21 cellular contexts compared by ENCODE assay signal in genomic region chr6:129502261-129502660, GRCh38.
DNase-seq lines count a peak whose midpoint lies in the region; ATAC-seq and TF ChIP-seq lines count a peak whose summit lies in the region.
"Had no signal": no experiment of that assay in that cellular context is flagged by ENCODE, and none has a peak within 500 bp of the region (broad histone marks: within the 10 kb centered on the region; RNA-seq: fewer than 3 reads in every experiment).

No MANE protein-coding gene starts in this region.

- no peak overlapping the region for H2AK5ac ChIP-seq in mesenchymal stem cell (ENCODE audit: low read length, severe bottlenecking)

- H3K4ac ChIP-seq in mesenchymal stem cell (ENCODE audit: low read depth in 1 of 2, low read length in 2 of 2), result no peak overlapping the region

- H3F3A ChIP-seq in SK-N-SH (replicated peaks; ENCODE audit: insufficient read depth) (peaks cover 64% of the 10 kb centered on the region), smooth muscle cell (ENCODE audit: low read depth) (peaks cover 10% of the 10 kb centered on the region)

- H4K20me1 ChIP-seq in SK-N-SH (ENCODE audit: insufficient read depth) (no peaks in the 10 kb centered on the region), smooth muscle cell (ENCODE audit: low read depth) (no peaks in the 10 kb centered on the region)

- WGBS in SK-N-SH (ENCODE audit: low lambda C conversion rate), result 94% methylated on average over 3 of the region's 3 CpGs
- 100% methylated on average over 3 of the region's 3 CpGs for WGBS in mesenchymal stem cell
- 93% methylated on average over 3 of the region's 3 CpGs for WGBS in smooth muscle cell (ENCODE audit: low lambda C conversion rate)

- H2BK5ac ChIP-seq in mesenchymal stem cell (ENCODE audit: low read depth, low read length, poor library complexity, severe bottlenecking), result no peak overlapping the region

- no peak overlapping the region for H2BK120ac ChIP-seq in mesenchymal stem cell (ENCODE audit: low read depth, low read length)

- H3K27ac ChIP-seq in SK-N-SH (ENCODE audit: low read depth in 2 of 2, low read length in 1 of 2) (peak overlapping the region; percentile 77 to 99; a peak in 3 of 4 replicates), mesenchymal stem cell (ENCODE audit: low read length, poor library complexity, severe bottlenecking) (peak overlapping the region; percentile 99), smooth muscle cell (ENCODE audit: low read depth) (peak overlapping the region; percentile 95)
- H3K27ac ChIP-seq: 22Rv1 had no signal

- H4K91ac ChIP-seq in mesenchymal stem cell (ENCODE audit: low read length), result no peak overlapping the region

- H3K27ac Mint-ChIP-seq in brain, result peak overlapping the region in 4 of 5 experiments; percentile 13 to 96 (median 90)
- H3K27ac Mint-ChIP-seq: naive thymus-derived CD4-positive, alpha-beta T cell had no signal

- H3K4me3 ChIP-seq in SK-N-SH (ENCODE audit: low read depth in 2 of 2, low read length in 1 of 2) (no peak overlapping the region), mesenchymal stem cell (ENCODE audit: insufficient read depth in 1 of 2, low read depth in 1 of 2, low read length in 2 of 2) (no peak overlapping the region), smooth muscle cell (no peak overlapping the region)
- H3K4me3 ChIP-seq: cardiac muscle cell, skin epidermis had no signal

- H3K23ac ChIP-seq in mesenchymal stem cell (ENCODE audit: low read length in 2 of 2), result no peak overlapping the region

- peaks cover 2% of the 10 kb centered on the region for H3K79me1 ChIP-seq in mesenchymal stem cell (replicated peaks; ENCODE audit: low read length, poor library complexity, severe bottlenecking)

- H2AFZ ChIP-seq in SK-N-SH (ENCODE audit: low read depth) (no peak overlapping the region; the same call in 1 of the 2 replicates), mesenchymal stem cell (ENCODE audit: low read depth, low read length) (no peak overlapping the region), smooth muscle cell (ENCODE audit: low read depth) (no peak overlapping the region)

- no peaks in the 10 kb centered on the region for H3K9me2 ChIP-seq in SK-N-SH

- DNase-seq in SK-N-SH (no peak), mesenchymal stem cell (no peak), smooth muscle cell (lab: John Stamatoyannopoulos, UW; ENCODE audit: unreplicated experiment) (no peak), COR-L47 (lab: John Stamatoyannopoulos, UW) (no peak), dermis blood vessel endothelial cell (no peak), KG1 (lab: John Stamatoyannopoulos, UW) (no peak)
- DNase-seq: activated CD4-positive, alpha-beta T cell treated with anti-CD3 and anti-CD28 coated beads for 4 hours; activated CD8-positive, alpha-beta memory T cell treated with anti-CD3 and anti-CD28 coated beads, Interleukin-2, amount 10 ng/mL, durations not matched to agents 7 days and 5 days; Caco-2; dorsolateral prefrontal cortex; foreskin melanocyte; naive thymus-derived CD4-positive, alpha-beta T cell; NCI-H1694; NCI-H69; stimulated activated CD4-positive, alpha-beta T cell treated with anti-CD3 and anti-CD28 coated beads, Interleukin-2, amount 100 ng/mL, for 48 hours had no signal

- H3K4me1 ChIP-seq in SK-N-SH (ENCODE audit: control insufficient read depth in 1 of 2, insufficient read depth in 2 of 2, low read depth in 1 of 2, low read length in 1 of 2) (peaks cover 0 to 43% of the 10 kb centered on the region in 2 experiments), mesenchymal stem cell (ENCODE audit: control insufficient read depth, insufficient read depth, low read depth, low read length) (peaks cover 13% of the 10 kb centered on the region), smooth muscle cell (ENCODE audit: low read depth) (peaks cover 16% of the 10 kb centered on the region)

- H3K36me3 ChIP-seq in SK-N-SH (replicated peaks in 1 of 2; ENCODE audit: control insufficient read depth in 1 of 2, insufficient read depth in 2 of 2, low read length in 1 of 2) (peaks cover 0 to 4% of the 10 kb centered on the region in 2 experiments), mesenchymal stem cell (ENCODE audit: control insufficient read depth in 1 of 2, insufficient read depth in 2 of 2, low read depth in 1 of 2, low read length in 2 of 2) (peaks cover 1 to 19% of the 10 kb centered on the region in 2 experiments), smooth muscle cell (ENCODE audit: low read depth) (no peaks in the 10 kb centered on the region)

- H3K27me3 ChIP-seq in SK-N-SH (ENCODE audit: insufficient read depth) (no peaks in the 10 kb centered on the region), mesenchymal stem cell (ENCODE audit: control insufficient read depth in 1 of 2, insufficient read depth in 1 of 2, low read length in 2 of 2) (no peaks in the 10 kb centered on the region), smooth muscle cell (ENCODE audit: low read depth) (no peaks in the 10 kb centered on the region)
- H3K27me3 ChIP-seq: cardiac muscle cell, dorsolateral prefrontal cortex had no signal

- no peak for ATAC-seq in SK-N-SH treated with all-trans-retinoic acid at 6 μM for 48 hours
- ATAC-seq: activated CD8-positive, alpha-beta memory T cell treated with anti-CD3 and anti-CD28 coated beads, Interleukin-2, amount 10 ng/mL, durations not matched to agents 7 days and 5 days; naive thymus-derived CD4-positive, alpha-beta T cell; Right ventricle myocardium inferior had no signal

- peaks cover 1% of the 10 kb centered on the region for H3K36me3 Mint-ChIP-seq in brain
- H3K36me3 Mint-ChIP-seq: activated CD8-positive, alpha-beta memory T cell treated with anti-CD3 and anti-CD28 coated beads, Interleukin-2, amount 10 ng/mL, durations not matched to agents 7 days and 5 days; naive thymus-derived CD4-positive, alpha-beta T cell had no signal

- no peaks in the 10 kb centered on the region for H3K27me3 Mint-ChIP-seq in brain
- H3K27me3 Mint-ChIP-seq: activated CD8-positive, alpha-beta memory T cell treated with anti-CD3 and anti-CD28 coated beads, Interleukin-2, amount 10 ng/mL, durations not matched to agents 7 days and 5 days; naive thymus-derived CD4-positive, alpha-beta T cell had no signal

- no peak overlapping the region for H4K8ac ChIP-seq in mesenchymal stem cell (ENCODE audit: low read length)

- H3K4me1 Mint-ChIP-seq in brain, result peaks cover 52% of the 10 kb centered on the region

- no peak overlapping the region for H3K14ac ChIP-seq in mesenchymal stem cell (ENCODE audit: low read length in 2 of 2)

- peak overlapping the region; percentile 16; the same call in 1 of the 2 replicates for H3K9ac ChIP-seq in SK-N-SH
- peak overlapping the region; percentile 73 for H3K9ac ChIP-seq in mesenchymal stem cell (ENCODE audit: low read length)
- H3K9ac ChIP-seq in smooth muscle cell (ENCODE audit: low read depth), result no peak overlapping the region

- H3K18ac ChIP-seq in mesenchymal stem cell (ENCODE audit: low read depth in 1 of 2, low read length in 2 of 2), result no peak overlapping the region

- no peak overlapping the region for H2BK12ac ChIP-seq in mesenchymal stem cell (ENCODE audit: low read length in 2 of 2)

- TF ChIP-seq CTCF in SK-N-SH (IDR thresholded peaks at IDR 0.05) (no peak), brain (conservative IDR thresholded peaks at IDR 0.05) (no peak), smooth muscle cell (IDR thresholded peaks at IDR 0.05; ENCODE audit: borderline replicate concordance, insufficient read depth, poor library complexity, severe bottlenecking) (no peak)

- TF ChIP-seq EP300 in SK-N-SH (IDR thresholded peaks at IDR 0.05; ENCODE audit: borderline replicate concordance in 1 of 2, low read depth in 1 of 2, low read length in 1 of 2), result no peak

- H3K79me2 ChIP-seq in SK-N-SH (ENCODE audit: insufficient read depth) (no peaks in the 10 kb centered on the region), smooth muscle cell (ENCODE audit: low read depth) (no peaks in the 10 kb centered on the region)

- CTCF ChIA-PET in SK-N-SH (lab: Yijun Ruan, JAX), result interaction anchor here (0.6 to 1.3 kb wide), 2 partner anchors 9 to 342 kb away, joined by 3 to 5 read pairs; no protein-coding TSS in a partner anchor

- no peaks in the 10 kb centered on the region for H3K9me3 Mint-ChIP-seq in brain
- H3K9me3 Mint-ChIP-seq: naive thymus-derived CD4-positive, alpha-beta T cell had no signal

- no peak overlapping the region for H2BK15ac ChIP-seq in mesenchymal stem cell (ENCODE audit: low read depth, poor library complexity, severe bottlenecking)

- H3K9me3 ChIP-seq in SK-N-SH (no peaks in the 10 kb centered on the region), mesenchymal stem cell (ENCODE audit: control insufficient read depth, low read length) (no peaks in the 10 kb centered on the region), smooth muscle cell (replicated peaks; ENCODE audit: low read depth) (no peaks in the 10 kb centered on the region)
- H3K9me3 ChIP-seq: Caco-2 had no signal

- peak overlapping the region; percentile 76 for H3K4me2 ChIP-seq in SK-N-SH
- H3K4me2 ChIP-seq in mesenchymal stem cell (ENCODE audit: low read length, poor library complexity, severe bottlenecking), result no peak overlapping the region
- H3K4me2 ChIP-seq in smooth muscle cell, result no peak overlapping the region

- H3K4me3 Mint-ChIP-seq in brain, result no peak overlapping the region
- H3K4me3 Mint-ChIP-seq: activated CD8-positive, alpha-beta memory T cell treated with anti-CD3 and anti-CD28 coated beads, Interleukin-2, amount 10 ng/mL, durations not matched to agents 7 days and 5 days; naive thymus-derived CD4-positive, alpha-beta T cell had no signal

- POLR2A ChIA-PET in SK-N-SH (lab: Yijun Ruan, JAX), result no interaction called here

- no peak for TF ChIP-seq RAD21 in SK-N-SH (IDR thresholded peaks at IDR 0.05; ENCODE audit: low read length)

TF ChIP-seq in SK-N-SH, 30 proteins besides CTCF, POLR2A, EP300 and RAD21 (continues in another document):
- TF ChIP-seq FOXJ3 (CRISPR knock-in tag; IDR thresholded peaks at IDR 0.05) (no peak), RFX5 (IDR thresholded peaks at IDR 0.05; ENCODE audit: low read length) (no peak)

TF ChIP-seq in SK-N-SH treated with all-trans-retinoic acid at 6 μM for 48 hours, 23 proteins besides CTCF, POLR2A, EP300 and RAD21 (continues in another document):
- TF ChIP-seq CSRNP3 (CRISPR knock-in tag; IDR thresholded peaks at IDR 0.05) (no peak), RARB (CRISPR knock-in tag; IDR thresholded peaks at IDR 0.05) (no peak)
